8 cellular contexts compared by ENCODE assay signal in the genomic region with DNA sequence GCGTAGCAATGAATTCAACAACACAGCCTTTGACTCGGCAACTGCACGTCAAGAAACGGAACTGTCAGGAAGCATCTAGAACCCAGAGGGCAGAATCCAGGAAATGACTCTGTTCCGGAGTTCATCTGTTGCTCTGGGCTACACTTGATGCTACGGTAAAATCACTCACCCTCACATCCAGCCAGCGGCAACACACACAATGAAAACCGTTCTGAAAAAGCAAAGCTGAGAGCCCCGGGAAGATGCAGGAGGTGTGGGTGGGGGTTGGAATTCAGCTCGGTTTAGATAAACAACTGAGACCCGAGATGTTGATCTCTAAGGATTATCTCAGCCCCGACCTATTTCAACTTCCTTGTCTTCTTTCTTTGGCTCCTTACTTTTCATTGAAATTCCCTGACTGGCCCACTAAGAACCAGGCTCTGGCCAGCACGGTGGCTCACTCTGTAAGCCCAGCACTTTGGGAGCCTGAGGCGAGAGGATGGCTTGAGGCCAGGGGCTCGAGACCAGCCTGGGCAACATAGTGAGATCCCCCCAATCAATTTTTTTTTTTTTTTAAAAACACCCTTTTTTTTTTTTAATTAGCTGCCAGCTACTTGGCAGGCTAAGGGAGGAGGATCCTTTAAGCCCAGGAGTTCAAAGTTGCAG. TPM values are rescaled to one million over a fixed set of nuclear protein-coding genes. Genes with fewer than 3 reads are reported as not detected.
DNase-seq lines count a peak whose midpoint lies in the region; ATAC-seq, FAIRE-seq and TF ChIP-seq lines count a peak whose summit lies in the region.
"Had no signal": no experiment of that assay in that cellular context is flagged by ENCODE, and none has a peak within 500 bp of the region (broad histone marks: within the 10 kb centered on the region; RNA-seq: fewer than 3 reads in every experiment).

No MANE protein-coding gene starts in this region.

- WGBS in GM12878 (ENCODE audit: insufficient coverage, insufficient replicate concordance, low lambda C conversion rate, missing lambda C conversion rate), result 7% methylated on average over 15 of the region's 15 CpGs
- 55% methylated on average over 15 of the region's 15 CpGs for WGBS in liver

- no TSS peak for BruUV-seq in GM12878 (replicated peaks; lab: Mats Ljungman, UMichigan)

- RAD21 ChIA-PET in GM12878 (lab: Charles Lee; ENCODE audit: unreplicated experiment), result interaction anchor here (0.7 to 1.5 kb wide), 6 partner anchors 64 to 482 kb away, joined by 3 to 4 read pairs (median 3); no protein-coding TSS in a partner anchor

- H3K79me2 ChIP-seq in GM12878 (ENCODE audit: control insufficient read depth, insufficient read depth, low read length), result no peaks in the 10 kb centered on the region

- DNase-seq in HFFc6 (peak; percentile 70), SK-MEL-5 (ENCODE audit: low read depth, low spot score) (peak; percentile 90), GM12878 (ENCODE audit: low read depth, low spot score) (peak; percentile 35)
- DNase-seq in stimulated activated effector memory CD8-positive, alpha-beta T cell treated with anti-CD3 and anti-CD28 coated beads, Interleukin-12 subunit alpha, Interleukin-12 subunit beta, amount 100 ng/mL, for 72 hours (ENCODE audit: low spot score in 2 of 2), result peak in 1 of 2 donors; percentile 58

- peaks cover 3% of the 10 kb centered on the region for H3K27me3 Mint-ChIP-seq in HFFc6 (ENCODE audit: insufficient read depth)

- no peak for TF ChIP-seq EP300 in GM12878 (IDR thresholded peaks at IDR 0.05; ENCODE audit: borderline replicate concordance in 1 of 2, control insufficient read depth in 1 of 2, low read depth in 2 of 2, low read length in 2 of 2)

- H4K20me1 ChIP-seq in GM12878 (ENCODE audit: control insufficient read depth, insufficient read depth), result no peaks in the 10 kb centered on the region

- H3K27ac Mint-ChIP-seq in HFFc6, result peak overlapping the region; percentile 88
- peak overlapping the region; percentile 90 for H3K27ac Mint-ChIP-seq in stimulated activated effector memory CD8-positive, alpha-beta T cell treated with anti-CD3 and anti-CD28 coated beads, Interleukin-12 subunit alpha, Interleukin-12 subunit beta, amount 100 ng/mL, for 72 hours

- TF ChIP-seq CTCF in HFFc6 (IDR thresholded peaks at IDR 0.05), result no peak
- no peak for TF ChIP-seq CTCF in GM12878 (IDR thresholded peaks at IDR 0.05 in 2 of 3, conservative IDR thresholded peaks at IDR 0.05 in 1 of 3; ENCODE audit: control insufficient read depth in 2 of 3, extremely low read depth in 1 of 3, insufficient read depth in 1 of 3, low read depth in 3 of 3, low read length in 3 of 3)
- no peak for TF ChIP-seq CTCF in liver (IDR thresholded peaks at IDR 0.05; ENCODE audit: low read depth, low read length, missing input control)

- H3K4me1 ChIP-seq in GM12878 (ENCODE audit: control insufficient read depth, insufficient read depth, low read length), result peaks cover 8% of the 10 kb centered on the region
- peaks cover 0 to 21% (median 4%) of the 10 kb centered on the region in 4 donors for H3K4me1 ChIP-seq in liver (ENCODE audit: control insufficient read depth in 4 of 4, insufficient read depth in 4 of 4, low read length in 3 of 4)

- peak overlapping the region; percentile 47 for H3K4me3 Mint-ChIP-seq in HFFc6
- H3K4me3 Mint-ChIP-seq in stimulated activated effector memory CD8-positive, alpha-beta T cell treated with anti-CD3 and anti-CD28 coated beads, Interleukin-12 subunit alpha, Interleukin-12 subunit beta, amount 100 ng/mL, for 72 hours, result peak overlapping the region; percentile 44

- H3K4me1 Mint-ChIP-seq in HFFc6 (ENCODE audit: low read depth), result peaks cover 33% of the 10 kb centered on the region
- peaks cover 18% of the 10 kb centered on the region for H3K4me1 Mint-ChIP-seq in stimulated activated effector memory CD8-positive, alpha-beta T cell treated with anti-CD3 and anti-CD28 coated beads, Interleukin-12 subunit alpha, Interleukin-12 subunit beta, amount 100 ng/mL, for 72 hours

- peak overlapping the region; percentile 75 for H3K4me2 ChIP-seq in GM12878 (ENCODE audit: control insufficient read depth, insufficient read depth)

- peak; percentile 81 for FAIRE-seq in GM12878 (lab: Jason Lieb, UNC)
- FAIRE-seq: TTC549 had no signal

- H3K27me3 ChIP-seq in GM12878 (replicated peaks in 1 of 2; ENCODE audit: control insufficient read depth in 2 of 2, insufficient read depth in 2 of 2, low read length in 1 of 2), result no peaks in the 10 kb centered on the region
- no peaks in the 10 kb centered on the region for H3K27me3 ChIP-seq in liver (ENCODE audit: control insufficient read depth in 4 of 4, insufficient read depth in 4 of 4, low read length in 3 of 4)

- TF ChIP-seq POLR2A in GM12878 (IDR thresholded peaks at IDR 0.05; ENCODE audit: low read depth, low read length), result no peak

- CTCF ChIA-PET in GM12878 (lab: Yijun Ruan, JAX), result interaction anchor here (1.0 to 1.5 kb wide), 3 partner anchors 68 to 171 kb away, joined by 4 to 6 read pairs (median 6); no protein-coding TSS in a partner anchor

- H3K36me3 Mint-ChIP-seq in HFFc6 (ENCODE audit: low read depth), result no peaks in the 10 kb centered on the region
- no peaks in the 10 kb centered on the region for H3K36me3 Mint-ChIP-seq in stimulated activated effector memory CD8-positive, alpha-beta T cell treated with anti-CD3 and anti-CD28 coated beads, Interleukin-12 subunit alpha, Interleukin-12 subunit beta, amount 100 ng/mL, for 72 hours

- intact Hi-C loops in GM12878 (cut with micrococcal nuclease; ENCODE audit: unreplicated experiment), result no loop called here

- no peak for TF ChIP-seq RAD21 in GM12878 (IDR thresholded peaks at IDR 0.05; ENCODE audit: insufficient read depth, low read depth, low read length)
- peak in 1 of 2 donors; percentile 51 for TF ChIP-seq RAD21 in liver (IDR thresholded peaks at IDR 0.05)

- POLR2A ChIA-PET in GM12878 (lab: Charles Lee), result interaction anchor here (0.9 kb wide), 3 partner anchors 12 to 69 kb away, joined by 3 read pairs; no protein-coding TSS in a partner anchor

- in situ Hi-C loops in SK-MEL-5 (cut with HindIII; ENCODE audit: low pct_unique_long_range_greater_than_20kb, low sequenced_read_pairs) (no loop called here), GM12878 (cut with MboI) (no loop called here)

- H3K27ac ChIP-seq in GM12878 (ENCODE audit: control insufficient read depth, insufficient read depth) (no peak overlapping the region), liver (ENCODE audit: low read depth in 1 of 2, low read length in 2 of 2) (no peak overlapping the region)

- peak overlapping the region; percentile 82 for H2AFZ ChIP-seq in GM12878 (ENCODE audit: control insufficient read depth, low read depth, low read length)

- H3K36me3 ChIP-seq in GM12878 (ENCODE audit: control insufficient read depth in 2 of 2, insufficient read depth in 2 of 2, low read length in 1 of 2), result no peaks in the 10 kb centered on the region
- no peaks in the 10 kb centered on the region for H3K36me3 ChIP-seq in liver (ENCODE audit: control insufficient read depth in 4 of 4, insufficient read depth in 3 of 4, low read depth in 1 of 4, low read length in 3 of 4)

- H3K9me3 Mint-ChIP-seq in HFFc6, result no peaks in the 10 kb centered on the region
- no peaks in the 10 kb centered on the region for H3K9me3 Mint-ChIP-seq in stimulated activated effector memory CD8-positive, alpha-beta T cell treated with anti-CD3 and anti-CD28 coated beads, Interleukin-12 subunit alpha, Interleukin-12 subunit beta, amount 100 ng/mL, for 72 hours

- H3K9me3 ChIP-seq in GM12878 (replicated peaks; ENCODE audit: control insufficient read depth, insufficient read depth, low read length) (no peaks in the 10 kb centered on the region), liver (ENCODE audit: control insufficient read depth in 4 of 4, low read length in 3 of 4) (no peaks in the 10 kb centered on the region)

- ATAC-seq in GM12878, result peak; percentile 90
- peak; percentile 94 for ATAC-seq in stimulated activated effector memory CD8-positive, alpha-beta T cell treated with anti-CD3 and anti-CD28 coated beads, Interleukin-12 subunit alpha, Interleukin-12 subunit beta, amount 100 ng/mL, for 72 hours
- ATAC-seq in GM21576 (IDR thresholded peaks at IDR 0.05; ENCODE audit: unreplicated experiment), result no peak
- ATAC-seq in GM18498 (IDR thresholded peaks at IDR 0.05; ENCODE audit: unreplicated experiment), result no peak

- SMC1A ChIA-PET in GM12878 (lab: Charles Lee; ENCODE audit: uncharacterized antibody, unreplicated experiment), result interaction anchor here (0.6 to 1.4 kb wide), 5 partner anchors 15 to 142 kb away, joined by 3 to 6 read pairs (median 4); no protein-coding TSS in a partner anchor

- H3K9ac ChIP-seq in GM12878 (ENCODE audit: control insufficient read depth, insufficient read depth, low read length) (0 out of 2 replicates have a peak overlapping the region, but pooled peaks have one; percentile 21), liver (ENCODE audit: low read depth in 1 of 2, low read length in 2 of 2) (no peak overlapping the region)

- H3K4me3 ChIP-seq in GM12878 (no peak overlapping the region), liver (ENCODE audit: low read depth in 1 of 3, low read length in 3 of 3) (no peak overlapping the region)

RNA-seq across cellular contexts. Expression of a gene that starts 13.3 kb away (rescaled TPM):
- total RNA-seq in HFFc6 (2021; fragmentation: NEBNext Ultra II Directional; extraction: Animal tissue kit (Norgen Biotek cat#: 25700)), result under 1 TPM in 4 of 6 experiments, not detected in 2; 0.13 to 0.36 (median 0.25) TPM
- 82.8 and 92.0 TPM in 2 replicates for total RNA-seq in SK-MEL-5 (2014; rRNA removed; shearing (Covaris generic))
- 87.0 and 88.7 TPM in 2 replicates for polyA plus RNA-seq in SK-MEL-5 (2015; cell fraction: cytosol; rRNA removed)
- polyA plus RNA-seq in SK-MEL-5 (2015; cell fraction: nucleus; rRNA removed), result 235 and 309 TPM in 2 replicates
- total RNA-seq in GM12878 (2013; cell fraction: nucleolus; rRNA removed), result 39.3 and 39.9 TPM in 2 replicates
- total RNA-seq in GM12878 (2014; rRNA removed) (0.11 and 0.17 TPM in 2 replicates), GM12878 (2014; rRNA removed; fragmentation: Illumina TruSeq; extraction: Trizol) (0.09 and 0.23 TPM in 2 replicates), GM12878 (2021) (1.1 TPM in 2 replicates), liver (10 to 100 TPM; 17.8 to 96.5 TPM)
- 0.77 TPM for polyA plus RNA-seq in GM12878 (2011; ENCODE audit: low read depth)
- polyA plus RNA-seq in GM12878 (2011; rRNA removed) (0.42 and 1.2 TPM in 2 replicates), GM12878 (2014; fragmentation: Illumina TruSeq; extraction: Trizol) (0.28 and 0.87 TPM in 2 replicates), GM12878 (2014; fragmentation: Nextera tagmentation; extraction: Ambion mirVana) (under 1 TPM in 1 of 2 experiments, not detected in 1; 0.07 TPM), GM12878 (2014; rRNA removed) (0.56 and 1.4 TPM in 2 replicates), GM12878 (2016; fragmentation: Nextera tagmentation; extraction: Ambion mirVana) (not detected), liver (10 to 100 TPM; 69.6 to 80.2 TPM)
- polyA plus RNA-seq in GM12878 (2011; cell fraction: cytosol; rRNA removed), result 0.70 and 0.79 TPM in 2 replicates
- 2.4 and 3.8 TPM in 2 replicates for polyA plus RNA-seq in GM12878 (2011; cell fraction: nucleus; rRNA removed)
- polyA plus RNA-seq in GM12878 (2012), result 1.1 and 1.6 TPM in 2 replicates
- 0.88 and 0.98 TPM in 2 replicates for polyA minus RNA-seq in GM12878 (2011; rRNA and poly(A)+ RNA removed)
- 0.52 and 1.6 TPM in 2 replicates for polyA minus RNA-seq in GM12878 (2011; cell fraction: cytosol; rRNA and poly(A)+ RNA removed)
- polyA minus RNA-seq in GM12878 (2011; cell fraction: nucleus; rRNA and poly(A)+ RNA removed), result 0.24 and 1.1 TPM in 2 replicates

RNA-seq across cellular contexts. Expression of a gene that starts 23.5 kb away (rescaled TPM):
- total RNA-seq in HFFc6 (2021; fragmentation: NEBNext Ultra II Directional; extraction: Animal tissue kit (Norgen Biotek cat#: 25700)), result 100 to 1,000 TPM in 4 of 6 experiments, 10 to 100 TPM in 2; 90.6 to 107 (median 102) TPM
- 38.1 and 47.3 TPM in 2 replicates for total RNA-seq in SK-MEL-5 (2014; rRNA removed; shearing (Covaris generic))
- polyA plus RNA-seq in SK-MEL-5 (2015; cell fraction: cytosol; rRNA removed), result 27.7 and 33.9 TPM in 2 replicates
- polyA plus RNA-seq in SK-MEL-5 (2015; cell fraction: nucleus; rRNA removed), result 30.4 and 49.5 TPM in 2 replicates
- 276 and 277 TPM in 2 replicates for total RNA-seq in GM12878 (2013; cell fraction: nucleolus; rRNA removed)
- total RNA-seq in GM12878 (2014; rRNA removed), result 53.5 and 53.9 TPM in 2 replicates
- 77.6 and 83.3 TPM in 2 replicates for total RNA-seq in GM12878 (2014; rRNA removed; fragmentation: Illumina TruSeq; extraction: Trizol)
- 71.5 and 81.6 TPM in 2 replicates for total RNA-seq in GM12878 (2021)
- polyA plus RNA-seq in GM12878 (2011; ENCODE audit: low read depth), result 42.0 TPM
- polyA plus RNA-seq in GM12878 (2011; rRNA removed), result 71.0 and 94.9 TPM in 2 replicates
- 30.9 and 31.0 TPM in 2 replicates for polyA plus RNA-seq in GM12878 (2011; cell fraction: cytosol; rRNA removed)
- 58.1 and 76.6 TPM in 2 replicates for polyA plus RNA-seq in GM12878 (2011; cell fraction: nucleus; rRNA removed)
- polyA plus RNA-seq in GM12878 (2012), result 57.8 and 71.6 TPM in 2 replicates
- polyA plus RNA-seq in GM12878 (2014; fragmentation: Illumina TruSeq; extraction: Trizol), result 107 and 130 TPM in 2 replicates
- polyA plus RNA-seq in GM12878 (2014; fragmentation: Nextera tagmentation; extraction: Ambion mirVana), result 10 to 100 TPM; 36.2 to 36.3 TPM
- polyA plus RNA-seq in GM12878 (2014; rRNA removed), result 60.4 and 70.5 TPM in 2 replicates
- 100 to 1,000 TPM in 1 of 2 experiments, 10 to 100 TPM in 1; 99.2 to 120 TPM for polyA plus RNA-seq in GM12878 (2016; fragmentation: Nextera tagmentation; extraction: Ambion mirVana)
- 64.4 and 88.7 TPM in 2 replicates for polyA minus RNA-seq in GM12878 (2011; rRNA and poly(A)+ RNA removed)
- 23.0 and 28.2 TPM in 2 replicates for polyA minus RNA-seq in GM12878 (2011; cell fraction: cytosol; rRNA and poly(A)+ RNA removed)
- 39.4 and 68.2 TPM in 2 replicates for polyA minus RNA-seq in GM12878 (2011; cell fraction: nucleus; rRNA and poly(A)+ RNA removed)
- total RNA-seq in liver, result 10 to 100 TPM; 13.3 to 56.1 TPM
- polyA plus RNA-seq in liver, result 10 to 100 TPM; 26.6 to 51.6 TPM

RNA-seq across cellular contexts. Expression of a gene that starts 37.5 kb away (rescaled TPM):
- not detected for total RNA-seq in HFFc6 (2021; fragmentation: NEBNext Ultra II Directional; extraction: Animal tissue kit (Norgen Biotek cat#: 25700))
- total RNA-seq in SK-MEL-5 (2014; rRNA removed; shearing (Covaris generic)), result not detected in 2 replicates
- polyA plus RNA-seq in SK-MEL-5 (2015; cell fraction: cytosol; rRNA removed), result not detected in 2 replicates
- polyA plus RNA-seq in SK-MEL-5 (2015; cell fraction: nucleus; rRNA removed), result not detected in 2 replicates
- total RNA-seq in GM12878 (2013; cell fraction: nucleolus; rRNA removed), result not detected in 2 replicates
- total RNA-seq in GM12878 (2014; rRNA removed) (not detected in 2 replicates), GM12878 (2014; rRNA removed; fragmentation: Illumina TruSeq; extraction: Trizol) (not detected in 2 replicates), GM12878 (2021) (not detected in 2 replicates), liver (not detected)
- polyA plus RNA-seq in GM12878 (2011; ENCODE audit: low read depth), result not detected
- polyA plus RNA-seq in GM12878 (2011; rRNA removed) (not detected in 2 replicates), GM12878 (2014; fragmentation: Illumina TruSeq; extraction: Trizol) (not detected in 2 replicates), GM12878 (2014; fragmentation: Nextera tagmentation; extraction: Ambion mirVana) (not detected), GM12878 (2014; rRNA removed) (not detected in 2 replicates), GM12878 (2016; fragmentation: Nextera tagmentation; extraction: Ambion mirVana) (not detected), liver (not detected)
- polyA plus RNA-seq in GM12878 (2011; cell fraction: cytosol; rRNA removed), result not detected in 2 replicates
- not detected in 2 replicates for polyA plus RNA-seq in GM12878 (2011; cell fraction: nucleus; rRNA removed)
- not detected in 2 replicates for polyA plus RNA-seq in GM12878 (2012)
- polyA minus RNA-seq in GM12878 (2011; rRNA and poly(A)+ RNA removed), result not detected in 2 replicates
- not detected in 2 replicates for polyA minus RNA-seq in GM12878 (2011; cell fraction: cytosol; rRNA and poly(A)+ RNA removed)
- polyA minus RNA-seq in GM12878 (2011; cell fraction: nucleus; rRNA and poly(A)+ RNA removed), result not detected in 2 replicates

Comparison
In these comparisons a context has a peak if more than half of its experiments do, and no peak if none do; other contexts are left out.
1. ATAC-seq: peak in GM12878 (single experiment) and stimulated activated effector memory CD8-positive, alpha-beta T cell treated with anti-CD3 and anti-CD28 coated beads, Interleukin-12 subunit alpha, Interleukin-12 subunit beta, amount 100 ng/mL, for 72 hours (single experiment); none in GM21576 (single experiment) and GM18498 (single experiment).